ENCODE assay signal across 1 cellular context in genomic region chr4:23135792-23136645, GRCh38.
TF ChIP-seq lines count a peak whose summit lies in the region.

No MANE protein-coding gene starts in this region.

TF ChIP-seq in GM23338, 12 proteins besides CTCF, POLR2A, EP300 and RAD21 (continued from another document):
- no peak for TF ChIP-seq ZNF462 (CRISPR knock-in tag; IDR thresholded peaks at IDR 0.05)
- TF ChIP-seq POLR2AphosphoS5 (IDR thresholded peaks at IDR 0.05; ENCODE audit: low read depth), result no peak
- TF ChIP-seq NANOG (IDR thresholded peaks at IDR 0.05; ENCODE audit: borderline replicate concordance), result no peak
- no peak for TF ChIP-seq ETS1 (IDR thresholded peaks at IDR 0.05)
- TF ChIP-seq CREB1 (CRISPR knock-in tag; IDR thresholded peaks at IDR 0.05; ENCODE audit: low read depth), result no peak
- TF ChIP-seq EZH2 (IDR thresholded peaks at IDR 0.05; ENCODE audit: low read depth, unreplicated experiment), result no peak
- TF ChIP-seq REST (IDR thresholded peaks at IDR 0.05; ENCODE audit: unreplicated experiment), result no peak
- TF ChIP-seq ZNF331 (CRISPR knock-in tag; IDR thresholded peaks at IDR 0.05; ENCODE audit: low read depth), result no peak
- TF ChIP-seq ZNF114 (CRISPR knock-in tag; IDR thresholded peaks at IDR 0.05), result no peak
- TF ChIP-seq EZH2phosphoT487 (IDR thresholded peaks at IDR 0.05; ENCODE audit: unreplicated experiment), result no peak
- TF ChIP-seq JUNB (IDR thresholded peaks at IDR 0.05; ENCODE audit: unreplicated experiment), result no peak
